ENCODE assay signal across 8 cellular contexts in the genomic region with DNA sequence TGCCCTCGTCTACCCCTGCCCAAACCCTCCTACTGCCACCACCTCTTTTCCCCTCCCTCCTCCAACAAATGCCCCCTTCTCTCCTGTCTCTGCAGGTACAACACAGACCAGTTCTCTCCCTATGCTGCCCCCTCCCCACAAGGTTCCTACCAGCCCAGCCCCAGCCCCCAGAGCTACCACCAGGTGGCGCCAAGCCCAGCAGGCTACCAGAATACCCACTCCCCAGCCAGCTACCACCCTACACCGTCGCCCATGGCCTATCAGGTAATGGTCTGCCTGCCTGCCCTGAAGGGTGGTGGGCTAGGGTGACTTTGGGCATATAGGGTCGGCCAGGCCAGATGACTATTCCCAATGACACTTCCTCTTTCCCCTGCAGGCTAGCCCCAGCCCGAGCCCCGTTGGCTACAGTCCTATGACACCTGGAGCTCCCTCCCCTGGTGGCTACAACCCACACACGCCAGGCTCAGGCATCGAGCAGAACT. TPM values are rescaled to one million over a fixed set of nuclear protein-coding genes. Genes with fewer than 3 reads are reported as not detected.
A peak's percentile ranks its signal among the peaks of the same experiment; 100 is the strongest.
DNase-seq lines count a peak whose midpoint lies in the region; ATAC-seq and TF ChIP-seq lines count a peak whose summit lies in the region.

No MANE protein-coding gene starts in this region.

- H3K27ac ChIP-seq in MM.1S (ENCODE audit: low read length), result no peak overlapping the region

- peaks cover 67% of the 10 kb centered on the region for H3K36me3 Mint-ChIP-seq in Calu3 (ENCODE audit: insufficient read depth, unreplicated experiment)
- peaks cover 47% of the 10 kb centered on the region for H3K36me3 Mint-ChIP-seq in WTC11
- peaks cover 63% of the 10 kb centered on the region for H3K36me3 Mint-ChIP-seq in brain

- H3K36me3 ChIP-seq in MM.1S (replicated peaks; ENCODE audit: insufficient read depth, low read length) (peaks cover 7% of the 10 kb centered on the region), kidney epithelial cell (ENCODE audit: control insufficient read depth, insufficient read depth, low read length) (peaks cover 4% of the 10 kb centered on the region)

- H2AFZ ChIP-seq in MM.1S (ENCODE audit: low read length), result no peak overlapping the region

- TF ChIP-seq CTCF in Calu3 (IDR thresholded peaks at IDR 0.05; ENCODE audit: unreplicated experiment), result peak; percentile 94
- TF ChIP-seq CTCF in MM.1S (IDR thresholded peaks at IDR 0.05; ENCODE audit: low read length), result peak; percentile 81
- TF ChIP-seq CTCF in WTC11 (IDR thresholded peaks at IDR 0.05), result peak; percentile 93
- TF ChIP-seq CTCF in brain (conservative IDR thresholded peaks at IDR 0.05), result peak; percentile 63 to 84
- peak; percentile 98 for TF ChIP-seq CTCF in kidney epithelial cell (IDR thresholded peaks at IDR 0.05; ENCODE audit: insufficient read depth, low read length, poor library complexity, severe bottlenecking)

- H3K27ac Mint-ChIP-seq in Calu3 (ENCODE audit: unreplicated experiment) (peak overlapping the region; percentile 39), WTC11 (peak overlapping the region; percentile 56; the same call in 1 of the 2 replicates), brain (peak overlapping the region in 1 of 5 experiments; percentile 46)

- ATAC-seq in WTC11 (peak; percentile 90), HG02981 (IDR thresholded peaks at IDR 0.05; ENCODE audit: unreplicated experiment) (no peak)

- CTCF ChIA-PET in Calu3 (lab: Charles Lee) (interaction anchor here (0.6 to 2.4 kb wide), 7 partner anchors 11 to 198 kb away, joined by 3 to 21 read pairs (median 4); partner anchors contain the start of gene EID2B), WTC11 (lab: Charles Lee) (interaction anchor here (0.5 to 3.9 kb wide), 46 partner anchors 8 to 1714 kb away, joined by 3 to 66 read pairs (median 6); partner anchors contain the start of genes DLL3, EID2, EID2B and MED29)

- no peaks in the 10 kb centered on the region for H3K79me2 ChIP-seq in MM.1S (ENCODE audit: low read length)

- H3F3A ChIP-seq in MM.1S (ENCODE audit: insufficient read depth, low read length), result 0 out of 2 replicates have a peak, but pooled peaks cover 6% of the 10 kb centered on the region

- intact Hi-C loops in Calu3 (cut with micrococcal nuclease; ENCODE audit: unreplicated experiment), result loop anchor here (2.0 kb wide), 1 partner anchor 59 kb away; the partner anchor contains the start of gene EID2B

- H3K27me3 ChIP-seq in MM.1S (replicated peaks; ENCODE audit: insufficient read depth, low read length) (no peaks in the 10 kb centered on the region), kidney epithelial cell (ENCODE audit: control insufficient read depth, insufficient read depth, low read length) (no peaks in the 10 kb centered on the region)

- no peaks in the 10 kb centered on the region for H3K27me3 Mint-ChIP-seq in Calu3 (ENCODE audit: unreplicated experiment)
- no peaks in the 10 kb centered on the region for H3K27me3 Mint-ChIP-seq in WTC11 (ENCODE audit: low read depth)
- no peaks in the 10 kb centered on the region for H3K27me3 Mint-ChIP-seq in brain

- H3K9me2 ChIP-seq in MM.1S (replicated peaks; ENCODE audit: insufficient read depth, low read length), result no peaks in the 10 kb centered on the region

- H3K9me3 Mint-ChIP-seq in Calu3 (ENCODE audit: low read depth, unreplicated experiment), result no peaks in the 10 kb centered on the region
- H3K9me3 Mint-ChIP-seq in WTC11, result no peaks in the 10 kb centered on the region
- no peaks in the 10 kb centered on the region for H3K9me3 Mint-ChIP-seq in brain

- no peaks in the 10 kb centered on the region for H4K20me1 ChIP-seq in MM.1S (ENCODE audit: insufficient read depth, low read length)

- BruUV-seq in Calu3 (replicated peaks; lab: Mats Ljungman, UMichigan), result no TSS peak

- H3K9ac ChIP-seq in MM.1S (ENCODE audit: low read length), result no peak overlapping the region

- no peaks in the 10 kb centered on the region for H3K4me1 ChIP-seq in MM.1S (ENCODE audit: low read length)

- H3K4me1 Mint-ChIP-seq in Calu3 (ENCODE audit: low read depth, unreplicated experiment) (no peaks in the 10 kb centered on the region), WTC11 (peaks cover 3% of the 10 kb centered on the region; the same call in 1 of the 2 replicates), brain (no peaks in the 10 kb centered on the region)

- H3K4me3 Mint-ChIP-seq in Calu3 (ENCODE audit: low read depth, unreplicated experiment), result no peak overlapping the region
- H3K4me3 Mint-ChIP-seq in WTC11, result no peak overlapping the region
- no peak overlapping the region for H3K4me3 Mint-ChIP-seq in brain

- H3K9me3 ChIP-seq in MM.1S (replicated peaks; ENCODE audit: insufficient read depth, low read length), result no peaks in the 10 kb centered on the region

- no peak overlapping the region for H3K4me2 ChIP-seq in MM.1S (ENCODE audit: low read depth, low read length)

- DNase-seq in Calu3 (peak; percentile 80), MM.1S (peak; percentile 18), WTC11 (ENCODE audit: low spot score) (peak; percentile 90), kidney epithelial cell (ENCODE audit: low read depth) (no peak), GOT3 (lab: John Stamatoyannopoulos, UW) (no peak)
- DNase-seq in stimulated activated CD4-positive, alpha-beta T cell treated with anti-CD3 and anti-CD28 coated beads, Interleukin-4, amount 100 ng/mL, for 48 hours (ENCODE audit: low read depth in 2 of 2), result peak; percentile 64 to 70

- POLR2A ChIA-PET in WTC11 (lab: Charles Lee), result interaction anchor here (0.6 to 1.6 kb wide), 5 partner anchors 24 to 58 kb away, joined by 3 to 5 read pairs (median 3); partner anchors contain the start of genes DLL3 and EID2B

- H3K4me3 ChIP-seq in MM.1S (ENCODE audit: low read length), result no peak overlapping the region
- no peak overlapping the region for H3K4me3 ChIP-seq in kidney epithelial cell (ENCODE audit: low read depth, low read length)

TF ChIP-seq in WTC11, 78 proteins besides CTCF, POLR2A, EP300 and RAD21:
- TF ChIP-seq, protein P1, sequence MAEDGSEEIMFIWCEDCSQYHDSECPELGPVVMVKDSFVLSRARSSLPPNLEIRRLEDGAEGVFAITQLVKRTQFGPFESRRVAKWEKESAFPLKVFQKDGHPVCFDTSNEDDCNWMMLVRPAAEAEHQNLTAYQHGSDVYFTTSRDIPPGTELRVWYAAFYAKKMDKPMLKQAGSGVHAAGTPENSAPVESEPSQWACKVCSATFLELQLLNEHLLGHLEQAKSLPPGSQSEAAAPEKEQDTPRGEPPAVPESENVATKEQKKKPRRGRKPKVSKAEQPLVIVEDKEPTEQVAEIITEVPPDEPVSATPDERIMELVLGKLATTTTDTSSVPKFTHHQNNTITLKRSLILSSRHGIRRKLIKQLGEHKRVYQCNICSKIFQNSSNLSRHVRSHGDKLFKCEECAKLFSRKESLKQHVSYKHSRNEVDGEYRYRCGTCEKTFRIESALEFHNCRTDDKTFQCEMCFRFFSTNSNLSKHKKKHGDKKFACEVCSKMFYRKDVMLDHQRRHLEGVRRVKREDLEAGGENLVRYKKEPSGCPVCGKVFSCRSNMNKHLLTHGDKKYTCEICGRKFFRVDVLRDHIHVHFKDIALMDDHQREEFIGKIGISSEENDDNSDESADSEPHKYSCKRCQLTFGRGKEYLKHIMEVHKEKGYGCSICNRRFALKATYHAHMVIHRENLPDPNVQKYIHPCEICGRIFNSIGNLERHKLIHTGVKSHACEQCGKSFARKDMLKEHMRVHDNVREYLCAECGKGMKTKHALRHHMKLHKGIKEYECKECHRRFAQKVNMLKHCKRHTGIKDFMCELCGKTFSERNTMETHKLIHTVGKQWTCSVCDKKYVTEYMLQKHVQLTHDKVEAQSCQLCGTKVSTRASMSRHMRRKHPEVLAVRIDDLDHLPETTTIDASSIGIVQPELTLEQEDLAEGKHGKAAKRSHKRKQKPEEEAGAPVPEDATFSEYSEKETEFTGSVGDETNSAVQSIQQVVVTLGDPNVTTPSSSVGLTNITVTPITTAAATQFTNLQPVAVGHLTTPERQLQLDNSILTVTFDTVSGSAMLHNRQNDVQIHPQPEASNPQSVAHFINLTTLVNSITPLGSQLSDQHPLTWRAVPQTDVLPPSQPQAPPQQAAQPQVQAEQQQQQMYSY (CRISPR knock-in tag; IDR thresholded peaks at IDR 0.05), result no peak
- TF ChIP-seq ZNF416 (CRISPR knock-in tag; IDR thresholded peaks at IDR 0.05) (no peak), ETV6 (CRISPR knock-in tag; IDR thresholded peaks at IDR 0.05) (no peak), ZNF219 (CRISPR knock-in tag; IDR thresholded peaks at IDR 0.05; ENCODE audit: borderline replicate concordance) (no peak), FOXP1 (CRISPR knock-in tag; IDR thresholded peaks at IDR 0.05; ENCODE audit: borderline replicate concordance) (0 out of 2 replicates have a peak, but pooled peaks have one; percentile 39)

RNA-seq across cellular contexts. Expression of gene TIMM50, which starts 6.5 kb away (rescaled TPM):
- total RNA-seq in Calu3 (2022) (110 and 116 TPM in 2 replicates), WTC11 (2021) (136 to 154 TPM (median 137 TPM) in 3 replicates), kidney epithelial cell (89.0 and 94.3 TPM in 2 replicates)
- 94.7 TPM for polyA plus RNA-seq in brain (ENCODE audit: insufficient read depth, low read depth, low replicate concordance)

RNA-seq across cellular contexts. Expression of gene DLL3, which starts 24.6 kb away (rescaled TPM):
- 0.19 and 0.42 TPM in 2 replicates for total RNA-seq in Calu3 (2022)
- 16.4 to 23.9 TPM (median 21.6 TPM) in 3 replicates for total RNA-seq in WTC11 (2021)
- 57.3 TPM for polyA plus RNA-seq in brain (ENCODE audit: insufficient read depth, low read depth, low replicate concordance)
- total RNA-seq in kidney epithelial cell, result 2.4 and 4.7 TPM in 2 replicates

RNA-seq across cellular contexts. Expression of gene SUPT5H, which starts 28.8 kb away (rescaled TPM):
- total RNA-seq in Calu3 (2022), result 158 and 189 TPM in 2 replicates
- 109 to 135 TPM (median 110 TPM) in 3 replicates for total RNA-seq in WTC11 (2021)
- 142 TPM for polyA plus RNA-seq in brain (ENCODE audit: insufficient read depth, low read depth, low replicate concordance)
- 106 and 121 TPM in 2 replicates for total RNA-seq in kidney epithelial cell

RNA-seq across cellular contexts. Expression of gene RPS16, which starts 38.4 kb away (rescaled TPM):
- total RNA-seq in Calu3 (2022) (1,912 and 1,929 TPM in 2 replicates), WTC11 (2021) (2,962 to 3,158 TPM (median 2,999 TPM) in 3 replicates), kidney epithelial cell (1,721 and 2,288 TPM in 2 replicates)
- 2,932 TPM for polyA plus RNA-seq in brain (ENCODE audit: insufficient read depth, low read depth, low replicate concordance)

RNA-seq across cellular contexts. Expression of gene SELENOV, which starts 40.8 kb away (rescaled TPM):
- total RNA-seq in Calu3 (2022), result not detected in 2 replicates
- 12.6 to 15.4 TPM (median 15.1 TPM) in 3 replicates for total RNA-seq in WTC11 (2021)
- polyA plus RNA-seq in brain (ENCODE audit: insufficient read depth, low read depth, low replicate concordance), result 4.3 TPM
- total RNA-seq in kidney epithelial cell, result 0.27 and 0.42 TPM in 2 replicates

Comparison
In these comparisons a context has a peak if more than half of its experiments do, and no peak if none do; other contexts are left out.
1. DNase-seq: peak in Calu3 (single experiment), MM.1S (single experiment), WTC11 (single experiment) and stimulated activated CD4-positive, alpha-beta T cell treated with anti-CD3 and anti-CD28 coated beads, Interleukin-4, amount 100 ng/mL, for 48 hours (2 of 2); none in kidney epithelial cell (single experiment) and GOT3 (single experiment).
2. Peak in every context shown above with its lines, with median percentiles within 50 percentile points of each other: CTCF ChIP-seq.